ENCODE assay signal across 1 cellular context in the genomic region with DNA sequence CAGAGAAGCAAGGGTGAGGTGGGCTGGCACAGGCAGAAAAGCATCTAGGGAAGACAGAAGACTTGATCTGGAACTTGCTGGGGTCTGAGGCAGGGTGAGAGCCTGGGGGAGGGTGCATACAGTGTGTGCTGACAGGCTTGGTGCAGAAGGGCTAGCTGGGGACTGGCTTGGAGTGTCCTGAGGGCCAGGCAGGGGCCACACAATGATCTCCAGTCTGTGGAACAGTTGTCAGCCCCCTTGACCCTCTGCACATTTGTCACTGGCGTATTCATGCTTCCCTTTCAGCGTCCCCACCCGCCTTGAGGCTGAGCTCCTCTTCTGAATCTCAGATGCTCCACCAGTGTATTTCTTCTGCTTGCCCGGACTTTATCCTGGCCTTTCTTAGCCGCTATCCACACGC.
TF ChIP-seq lines count a peak whose summit lies in the region.

No MANE protein-coding gene starts in this region.

TF ChIP-seq in HepG2, 621 proteins besides CTCF, POLR2A, EP300 and RAD21:
- TF ChIP-seq, protein P1, sequence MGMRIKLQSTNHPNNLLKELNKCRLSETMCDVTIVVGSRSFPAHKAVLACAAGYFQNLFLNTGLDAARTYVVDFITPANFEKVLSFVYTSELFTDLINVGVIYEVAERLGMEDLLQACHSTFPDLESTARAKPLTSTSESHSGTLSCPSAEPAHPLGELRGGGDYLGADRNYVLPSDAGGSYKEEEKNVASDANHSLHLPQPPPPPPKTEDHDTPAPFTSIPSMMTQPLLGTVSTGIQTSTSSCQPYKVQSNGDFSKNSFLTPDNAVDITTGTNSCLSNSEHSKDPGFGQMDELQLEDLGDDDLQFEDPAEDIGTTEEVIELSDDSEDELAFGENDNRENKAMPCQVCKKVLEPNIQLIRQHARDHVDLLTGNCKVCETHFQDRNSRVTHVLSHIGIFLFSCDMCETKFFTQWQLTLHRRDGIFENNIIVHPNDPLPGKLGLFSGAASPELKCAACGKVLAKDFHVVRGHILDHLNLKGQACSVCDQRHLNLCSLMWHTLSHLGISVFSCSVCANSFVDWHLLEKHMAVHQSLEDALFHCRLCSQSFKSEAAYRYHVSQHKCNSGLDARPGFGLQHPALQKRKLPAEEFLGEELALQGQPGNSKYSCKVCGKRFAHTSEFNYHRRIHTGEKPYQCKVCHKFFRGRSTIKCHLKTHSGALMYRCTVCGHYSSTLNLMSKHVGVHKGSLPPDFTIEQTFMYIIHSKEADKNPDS (CRISPR knock-in tag; IDR thresholded peaks at IDR 0.05): no peak
- no peak for TF ChIP-seq GFI1 (CRISPR knock-in tag; IDR thresholded peaks at IDR 0.05; ENCODE audit: borderline replicate concordance)
- TF ChIP-seq KLF13 (CRISPR knock-in tag; IDR thresholded peaks at IDR 0.05): no peak
- TF ChIP-seq, protein P2, sequence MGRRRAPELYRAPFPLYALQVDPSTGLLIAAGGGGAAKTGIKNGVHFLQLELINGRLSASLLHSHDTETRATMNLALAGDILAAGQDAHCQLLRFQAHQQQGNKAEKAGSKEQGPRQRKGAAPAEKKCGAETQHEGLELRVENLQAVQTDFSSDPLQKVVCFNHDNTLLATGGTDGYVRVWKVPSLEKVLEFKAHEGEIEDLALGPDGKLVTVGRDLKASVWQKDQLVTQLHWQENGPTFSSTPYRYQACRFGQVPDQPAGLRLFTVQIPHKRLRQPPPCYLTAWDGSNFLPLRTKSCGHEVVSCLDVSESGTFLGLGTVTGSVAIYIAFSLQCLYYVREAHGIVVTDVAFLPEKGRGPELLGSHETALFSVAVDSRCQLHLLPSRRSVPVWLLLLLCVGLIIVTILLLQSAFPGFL (CRISPR knock-in tag; IDR thresholded peaks at IDR 0.05): no peak
- no peak for TF ChIP-seq ZNF224 (CRISPR knock-in tag; IDR thresholded peaks at IDR 0.05)
- TF ChIP-seq, protein P3, sequence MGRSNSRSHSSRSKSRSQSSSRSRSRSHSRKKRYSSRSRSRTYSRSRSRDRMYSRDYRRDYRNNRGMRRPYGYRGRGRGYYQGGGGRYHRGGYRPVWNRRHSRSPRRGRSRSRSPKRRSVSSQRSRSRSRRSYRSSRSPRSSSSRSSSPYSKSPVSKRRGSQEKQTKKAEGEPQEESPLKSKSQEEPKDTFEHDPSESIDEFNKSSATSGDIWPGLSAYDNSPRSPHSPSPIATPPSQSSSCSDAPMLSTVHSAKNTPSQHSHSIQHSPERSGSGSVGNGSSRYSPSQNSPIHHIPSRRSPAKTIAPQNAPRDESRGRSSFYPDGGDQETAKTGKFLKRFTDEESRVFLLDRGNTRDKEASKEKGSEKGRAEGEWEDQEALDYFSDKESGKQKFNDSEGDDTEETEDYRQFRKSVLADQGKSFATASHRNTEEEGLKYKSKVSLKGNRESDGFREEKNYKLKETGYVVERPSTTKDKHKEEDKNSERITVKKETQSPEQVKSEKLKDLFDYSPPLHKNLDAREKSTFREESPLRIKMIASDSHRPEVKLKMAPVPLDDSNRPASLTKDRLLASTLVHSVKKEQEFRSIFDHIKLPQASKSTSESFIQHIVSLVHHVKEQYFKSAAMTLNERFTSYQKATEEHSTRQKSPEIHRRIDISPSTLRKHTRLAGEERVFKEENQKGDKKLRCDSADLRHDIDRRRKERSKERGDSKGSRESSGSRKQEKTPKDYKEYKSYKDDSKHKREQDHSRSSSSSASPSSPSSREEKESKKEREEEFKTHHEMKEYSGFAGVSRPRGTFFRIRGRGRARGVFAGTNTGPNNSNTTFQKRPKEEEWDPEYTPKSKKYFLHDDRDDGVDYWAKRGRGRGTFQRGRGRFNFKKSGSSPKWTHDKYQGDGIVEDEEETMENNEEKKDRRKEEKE (IDR thresholded peaks at IDR 0.05): no peak
- TF ChIP-seq, protein P4, sequence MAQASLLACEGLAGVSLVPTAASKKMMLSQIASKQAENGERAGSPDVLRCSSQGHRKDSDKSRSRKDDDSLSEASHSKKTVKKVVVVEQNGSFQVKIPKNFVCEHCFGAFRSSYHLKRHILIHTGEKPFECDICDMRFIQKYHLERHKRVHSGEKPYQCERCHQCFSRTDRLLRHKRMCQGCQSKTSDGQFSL (CRISPR knock-in tag; IDR thresholded peaks at IDR 0.05): no peak
- no peak for TF ChIP-seq STAT5B (CRISPR knock-in tag; IDR thresholded peaks at IDR 0.05)
- no peak for TF ChIP-seq ZNF572 (CRISPR knock-in tag; IDR thresholded peaks at IDR 0.05)
